ENCODE assay signal across 8 cellular contexts in the genomic region with DNA sequence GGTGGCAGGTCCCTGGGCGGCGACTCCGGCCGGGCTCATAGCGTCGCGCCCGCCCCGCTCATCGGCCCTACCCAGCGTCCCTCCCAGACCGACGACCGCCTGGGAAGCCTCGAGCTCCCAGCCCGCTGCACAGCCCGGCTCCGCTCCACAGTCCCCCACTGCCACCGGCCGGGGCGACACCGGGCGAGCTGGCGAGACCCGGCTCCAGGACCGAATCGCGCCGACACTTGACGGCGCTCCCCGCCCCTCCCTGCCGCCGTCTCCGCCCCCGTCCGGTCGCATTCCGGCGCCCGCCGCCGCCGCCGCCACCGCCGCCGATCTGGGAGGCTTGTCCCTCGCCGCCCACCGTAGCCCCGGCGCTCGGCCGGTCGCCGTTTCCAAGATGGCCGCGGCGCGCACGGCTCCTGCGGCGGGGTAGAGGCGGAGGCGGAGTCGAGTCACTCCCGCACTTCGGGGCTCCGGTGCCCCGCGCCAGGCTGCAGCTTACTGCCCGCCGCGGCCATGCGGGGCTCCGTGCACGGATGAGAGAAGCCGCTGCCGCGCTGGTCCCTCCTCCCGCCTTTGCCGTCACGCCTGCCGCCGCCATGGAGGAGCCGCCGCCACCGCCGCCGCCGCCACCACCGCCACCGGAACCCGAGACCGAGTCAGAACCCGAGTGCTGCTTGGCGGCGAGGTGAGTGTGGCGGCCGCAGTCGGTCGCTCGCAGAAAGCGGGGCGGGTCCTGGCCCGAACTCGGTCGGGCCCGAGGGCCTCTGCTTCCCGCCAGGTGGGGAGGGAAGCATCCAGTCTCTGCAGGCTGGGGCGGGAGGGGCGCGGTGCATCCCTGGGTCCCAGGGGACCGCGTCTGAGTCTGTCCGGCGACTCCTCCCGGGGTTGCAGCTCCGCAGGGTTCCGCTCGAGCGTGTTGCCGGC. TPM values are rescaled to one million over a fixed set of nuclear protein-coding genes. Genes with fewer than 3 reads are reported as not detected.
DNase-seq lines count a peak whose midpoint lies in the region; ATAC-seq and TF ChIP-seq lines count a peak whose summit lies in the region.

A gene with protein sequence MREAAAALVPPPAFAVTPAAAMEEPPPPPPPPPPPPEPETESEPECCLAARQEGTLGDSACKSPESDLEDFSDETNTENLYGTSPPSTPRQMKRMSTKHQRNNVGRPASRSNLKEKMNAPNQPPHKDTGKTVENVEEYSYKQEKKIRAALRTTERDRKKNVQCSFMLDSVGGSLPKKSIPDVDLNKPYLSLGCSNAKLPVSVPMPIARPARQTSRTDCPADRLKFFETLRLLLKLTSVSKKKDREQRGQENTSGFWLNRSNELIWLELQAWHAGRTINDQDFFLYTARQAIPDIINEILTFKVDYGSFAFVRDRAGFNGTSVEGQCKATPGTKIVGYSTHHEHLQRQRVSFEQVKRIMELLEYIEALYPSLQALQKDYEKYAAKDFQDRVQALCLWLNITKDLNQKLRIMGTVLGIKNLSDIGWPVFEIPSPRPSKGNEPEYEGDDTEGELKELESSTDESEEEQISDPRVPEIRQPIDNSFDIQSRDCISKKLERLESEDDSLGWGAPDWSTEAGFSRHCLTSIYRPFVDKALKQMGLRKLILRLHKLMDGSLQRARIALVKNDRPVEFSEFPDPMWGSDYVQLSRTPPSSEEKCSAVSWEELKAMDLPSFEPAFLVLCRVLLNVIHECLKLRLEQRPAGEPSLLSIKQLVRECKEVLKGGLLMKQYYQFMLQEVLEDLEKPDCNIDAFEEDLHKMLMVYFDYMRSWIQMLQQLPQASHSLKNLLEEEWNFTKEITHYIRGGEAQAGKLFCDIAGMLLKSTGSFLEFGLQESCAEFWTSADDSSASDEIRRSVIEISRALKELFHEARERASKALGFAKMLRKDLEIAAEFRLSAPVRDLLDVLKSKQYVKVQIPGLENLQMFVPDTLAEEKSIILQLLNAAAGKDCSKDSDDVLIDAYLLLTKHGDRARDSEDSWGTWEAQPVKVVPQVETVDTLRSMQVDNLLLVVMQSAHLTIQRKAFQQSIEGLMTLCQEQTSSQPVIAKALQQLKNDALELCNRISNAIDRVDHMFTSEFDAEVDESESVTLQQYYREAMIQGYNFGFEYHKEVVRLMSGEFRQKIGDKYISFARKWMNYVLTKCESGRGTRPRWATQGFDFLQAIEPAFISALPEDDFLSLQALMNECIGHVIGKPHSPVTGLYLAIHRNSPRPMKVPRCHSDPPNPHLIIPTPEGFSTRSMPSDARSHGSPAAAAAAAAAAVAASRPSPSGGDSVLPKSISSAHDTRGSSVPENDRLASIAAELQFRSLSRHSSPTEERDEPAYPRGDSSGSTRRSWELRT (N-terminal part only) (plus strand): TSS at position 359 of the 912 bp plus-strand sequence. CDS start 163 bp downstream, at position 522.

- peak; percentile 65 for ATAC-seq in GM19438 (IDR thresholded peaks at IDR 0.05; ENCODE audit: low read depth, unreplicated experiment)
- ATAC-seq in HG03565 (IDR thresholded peaks at IDR 0.05; ENCODE audit: unreplicated experiment) = peak; percentile 51

- H3K4me3 ChIP-seq in OCI-LY1 (ENCODE audit: low read depth, low read length, poor library complexity, severe bottlenecking) (peak within 1 kb of the TSS; percentile 96), epithelial cell of esophagus (ENCODE audit: low read length) (peak within 1 kb of the TSS; percentile 89)

- H4K20me1 ChIP-seq in OCI-LY1 (ENCODE audit: insufficient read depth, low read length) = no peaks in the 10 kb centered on the region

- peak within 1 kb of the TSS; percentile 72 for H2AFZ ChIP-seq in OCI-LY1 (ENCODE audit: low read length)

- H3K79me2 ChIP-seq in OCI-LY1 (ENCODE audit: insufficient read depth, low read length) = 0 out of 2 replicates have a peak, but pooled peaks cover 4% of the 10 kb centered on the region

- peak within 1 kb of the TSS; percentile 82 for H3K9ac ChIP-seq in OCI-LY1 (ENCODE audit: low read length)

- peaks cover 18% of the 10 kb centered on the region for H3K4me1 ChIP-seq in OCI-LY1 (ENCODE audit: insufficient read depth, low read length, severe bottlenecking)

- no peaks in the 10 kb centered on the region for H3F3A ChIP-seq in OCI-LY1 (ENCODE audit: insufficient read depth, low read length)

- H3K36me3 ChIP-seq in OCI-LY1 (ENCODE audit: insufficient read depth, low read length) = no peaks in the 10 kb centered on the region

- no peaks in the 10 kb centered on the region for H3K27me3 ChIP-seq in OCI-LY1 (ENCODE audit: insufficient read depth, low read length)

- H3K4me2 ChIP-seq in OCI-LY1 (ENCODE audit: low read length) = peak within 1 kb of the TSS; percentile 93

- peak; percentile 28 for DNase-seq in COLO829 (ENCODE audit: low spot score)
- DNase-seq in activated T-cell treated with anti-CD3 and anti-CD28 coated beads for 1 hour (ENCODE audit: low read depth) = peak; percentile 73
- peak; percentile 88 for DNase-seq in epithelial cell of esophagus (ENCODE audit: low read depth)
- peak; percentile 82 for DNase-seq in mucosa of gallbladder (ENCODE audit: low spot score)
- DNase-seq in stimulated activated CD8-positive, alpha-beta memory T cell treated with anti-CD3 and anti-CD28 coated beads, Interleukin-4, amount 100 ng/mL, for 4 hours (ENCODE audit: low read depth in 2 of 2, low spot score in 1 of 2) = peak; percentile 36 to 64

- peak within 1 kb of the TSS; percentile 61 for H3K27ac ChIP-seq in OCI-LY1 (ENCODE audit: low read depth, low read length, poor library complexity, severe bottlenecking)

- no peaks in the 10 kb centered on the region for H3K9me2 ChIP-seq in OCI-LY1 (ENCODE audit: low read depth, low read length)

- TF ChIP-seq CTCF in OCI-LY1 (IDR thresholded peaks at IDR 0.05; ENCODE audit: low read length) (no peak), epithelial cell of esophagus (IDR thresholded peaks at IDR 0.05; ENCODE audit: insufficient read depth, low read depth, low read length, missing control alignments) (no peak)

- H3K9me3 ChIP-seq in OCI-LY1 (ENCODE audit: low read length) = no peaks in the 10 kb centered on the region

RNA-seq across cellular contexts. Expression of the gene that starts here (rescaled TPM):
- 36.5 TPM for total RNA-seq in mucosa of gallbladder

Comparison
In these comparisons a context has a peak if more than half of its experiments do, and no peak if none do; other contexts are left out.
1. Peak in every context shown above with its lines: DNase-seq, ATAC-seq, H3K4me3 ChIP-seq and H3K27ac ChIP-seq.
2. DNase-seq: peak in every context shown above with its lines; median percentile 88 in epithelial cell of esophagus; 82 in mucosa of gallbladder; 73 in activated T-cell treated with anti-CD3 and anti-CD28 coated beads for 1 hour; 50 in stimulated activated CD8-positive, alpha-beta memory T cell treated with anti-CD3 and anti-CD28 coated beads, Interleukin-4, amount 100 ng/mL, for 4 hours; 28 in COLO829.